In genomic region chr5:133293953-133294352, GRCh38 we compare ENCODE assay signal across 15 cellular contexts.
DNase-seq lines count a peak whose midpoint lies in the region; TF ChIP-seq lines count a peak whose summit lies in the region.
"Had no signal": no experiment of that assay in that cellular context is flagged by ENCODE, and none has a peak within 500 bp of the region (broad histone marks: within the 10 kb centered on the region; RNA-seq: fewer than 3 reads in every experiment).

No MANE protein-coding gene starts in this region.

- no peaks in the 10 kb centered on the region for H3K27me3 Mint-ChIP-seq in mesothelial cell of epicardium (ENCODE audit: low read depth)

- H3K4me3 ChIP-seq in MM.1S (ENCODE audit: low read length), result no peak overlapping the region
- no peak overlapping the region for H3K4me3 ChIP-seq in choroid plexus epithelial cell (ENCODE audit: low read depth, low read length)
- H3K4me3 ChIP-seq: HAP-1, SJCRH30 had no signal

- no peak overlapping the region for H2AFZ ChIP-seq in MM.1S (ENCODE audit: low read length)

- no peak overlapping the region for H3K4me3 Mint-ChIP-seq in mesothelial cell of epicardium
- H3K4me3 Mint-ChIP-seq: CD8-positive, alpha-beta T cell; T-helper 17 cell had no signal

- H3K36me3 ChIP-seq in MM.1S (replicated peaks; ENCODE audit: insufficient read depth, low read length), result no peaks in the 10 kb centered on the region
- H3K36me3 ChIP-seq: HAP-1, SJCRH30 had no signal

- DNase-seq in NCI-H345 (lab: John Stamatoyannopoulos, UW) (peak; percentile 54), NCI-H345 treated with DMSO at 0.1 percent for 48 hours (lab: John Stamatoyannopoulos, UW; ENCODE audit: unreplicated experiment) (no peak), MM.1S (peak; percentile 5), NCI-H2196 (lab: John Stamatoyannopoulos, UW; ENCODE audit: unreplicated experiment) (peak; percentile 67), choroid plexus epithelial cell (ENCODE audit: low read depth) (peak; percentile 26), mesothelial cell of epicardium (ENCODE audit: low spot score in 2 of 2, unreplicated experiment in 2 of 2) (no peak), hepatic stellate cell (ENCODE audit: low spot score) (no peak)
- DNase-seq: ACHN; CD8-positive, alpha-beta T cell; IMR-90; Karpas-422; NCI-H510A; SJCRH30; T-helper 17 cell had no signal

- H3K27me3 ChIP-seq in MM.1S (replicated peaks; ENCODE audit: insufficient read depth, low read length), result no peaks in the 10 kb centered on the region
- H3K27me3 ChIP-seq: SJCRH30 had no signal

- H3K9me3 Mint-ChIP-seq in mesothelial cell of epicardium, result no peaks in the 10 kb centered on the region
- H3K9me3 Mint-ChIP-seq: CD8-positive, alpha-beta T cell had no signal

- no peak overlapping the region for H3K9ac ChIP-seq in MM.1S (ENCODE audit: low read length)

- H4K20me1 ChIP-seq in MM.1S (ENCODE audit: insufficient read depth, low read length), result no peaks in the 10 kb centered on the region

- H3K4me2 ChIP-seq in MM.1S (ENCODE audit: low read depth, low read length), result no peak overlapping the region

- no peaks in the 10 kb centered on the region for H3K9me3 ChIP-seq in MM.1S (replicated peaks; ENCODE audit: insufficient read depth, low read length)
- H3K9me3 ChIP-seq: HAP-1, SJCRH30 had no signal

- no peaks in the 10 kb centered on the region for H3K4me1 ChIP-seq in MM.1S (ENCODE audit: low read length)
- H3K4me1 ChIP-seq: HAP-1 had no signal

- H3K27ac ChIP-seq in MM.1S (ENCODE audit: low read length), result no peak overlapping the region
- H3K27ac ChIP-seq: SJCRH30 had no signal

- TF ChIP-seq CTCF in MM.1S (IDR thresholded peaks at IDR 0.05; ENCODE audit: low read length), result no peak
- TF ChIP-seq CTCF in choroid plexus epithelial cell (conservative IDR thresholded peaks at IDR 0.05; ENCODE audit: low read depth, low read length), result no peak
- TF ChIP-seq CTCF in mesothelial cell of epicardium (IDR thresholded peaks at IDR 0.05; ENCODE audit: unreplicated experiment), result no peak

- no peaks in the 10 kb centered on the region for H3F3A ChIP-seq in MM.1S (ENCODE audit: insufficient read depth, low read length)

- no peaks in the 10 kb centered on the region for H3K79me2 ChIP-seq in MM.1S (ENCODE audit: low read length)

- H3K4me1 Mint-ChIP-seq in mesothelial cell of epicardium, result peaks cover 15% of the 10 kb centered on the region

- no peak overlapping the region for H3K27ac Mint-ChIP-seq in mesothelial cell of epicardium
- H3K27ac Mint-ChIP-seq: CD8-positive, alpha-beta T cell; T-helper 17 cell had no signal

- no peaks in the 10 kb centered on the region for H3K36me3 Mint-ChIP-seq in mesothelial cell of epicardium
- H3K36me3 Mint-ChIP-seq: CD8-positive, alpha-beta T cell had no signal

- H3K9me2 ChIP-seq in MM.1S (replicated peaks; ENCODE audit: insufficient read depth, low read length), result no peaks in the 10 kb centered on the region

Comparison
In these comparisons a context has a peak if more than half of its experiments do, and no peak if none do; other contexts are left out.
1. DNase-seq: peak in NCI-H345 (single experiment), MM.1S (single experiment), NCI-H2196 (single experiment) and choroid plexus epithelial cell (single experiment); none in NCI-H345 treated with DMSO at 0.1 percent for 48 hours (single experiment), mesothelial cell of epicardium (0 of 2) and hepatic stellate cell (single experiment).